10 cellular contexts compared by ENCODE assay signal in genomic region chr2:69831354-69831905, GRCh38. TPM values are rescaled to one million over a fixed set of nuclear protein-coding genes. Genes with fewer than 3 reads are reported as not detected.
A peak's percentile ranks its signal among the peaks of the same experiment; 100 is the strongest.
DNase-seq lines count a peak whose midpoint lies in the region; FAIRE-seq and TF ChIP-seq lines count a peak whose summit lies in the region.
"Had no signal": no experiment of that assay in that cellular context is flagged by ENCODE, and none has a peak within 500 bp of the region (broad histone marks: within the 10 kb centered on the region; RNA-seq: fewer than 3 reads in every experiment).

No MANE protein-coding gene starts in this region.

- peaks cover 7% of the 10 kb centered on the region for H3K4me1 ChIP-seq in endothelial cell of umbilical vein (ENCODE audit: control insufficient read depth, extremely low read depth, insufficient read depth, low read length)

- dilution Hi-C loops in endothelial cell of umbilical vein (cut with MboI; ENCODE audit: extremely low pct_ligation_motif_present, low sequenced_read_pairs): no loop called here

- H3K4me3 Mint-ChIP-seq in activated CD4-positive, alpha-beta memory T cell treated with anti-CD3 and anti-CD28 coated beads, Interleukin-2, amount 10 ng/mL, durations not matched to agents 7 days and 5 days: peak overlapping the region; percentile 40
- H3K4me3 Mint-ChIP-seq in activated CD4-positive, alpha-beta memory T cell treated with anti-CD3 and anti-CD28 coated beads for 36 hours: no peak overlapping the region

- POLR2A ChIA-PET in activated CD4-positive, alpha-beta memory T cell treated with anti-CD3 and anti-CD28 coated beads, Interleukin-2, amount 10 ng/mL, durations not matched to agents 7 days and 5 days (lab: Charles Lee): interaction anchor here (0.6 to 1.5 kb wide), 6 partner anchors 16 to 187 kb away, joined by 3 to 5 read pairs (median 3); no protein-coding TSS in a partner anchor
- POLR2A ChIA-PET in activated CD4-positive, alpha-beta memory T cell treated with anti-CD3 and anti-CD28 coated beads for 36 hours (lab: Charles Lee): no interaction called here
- POLR2A ChIA-PET in endothelial cell of umbilical vein (lab: Charles Lee): no interaction called here

- TF ChIP-seq CTCF in endothelial cell of umbilical vein (IDR thresholded peaks at IDR 0.05; ENCODE audit: extremely low read depth in 1 of 2, insufficient read depth in 1 of 2, low read depth in 1 of 2, low read length in 2 of 2): no peak

- FAIRE-seq in endothelial cell of umbilical vein (lab: Jason Lieb, UNC): no peak
- FAIRE-seq: TTC549 had no signal

- no peaks in the 10 kb centered on the region for H3K27me3 ChIP-seq in endothelial cell of umbilical vein (ENCODE audit: control insufficient read depth in 2 of 2, insufficient read depth in 2 of 2, low read length in 2 of 2)

- peaks cover 70% of the 10 kb centered on the region for H3K4me1 Mint-ChIP-seq in activated CD4-positive, alpha-beta memory T cell treated with anti-CD3 and anti-CD28 coated beads, Interleukin-2, amount 10 ng/mL, durations not matched to agents 7 days and 5 days
- peaks cover 58% of the 10 kb centered on the region for H3K4me1 Mint-ChIP-seq in activated CD4-positive, alpha-beta memory T cell treated with anti-CD3 and anti-CD28 coated beads for 36 hours (ENCODE audit: low read depth)

- peaks cover 32% of the 10 kb centered on the region for H3K79me2 ChIP-seq in endothelial cell of umbilical vein (ENCODE audit: control insufficient read depth, insufficient read depth, low read length)

- no peak overlapping the region for H3K27ac Mint-ChIP-seq in activated CD4-positive, alpha-beta memory T cell treated with anti-CD3 and anti-CD28 coated beads, Interleukin-2, amount 10 ng/mL, durations not matched to agents 7 days and 5 days
- H3K27ac Mint-ChIP-seq in activated CD4-positive, alpha-beta memory T cell treated with anti-CD3 and anti-CD28 coated beads for 36 hours: no peak overlapping the region

- no peak for TF ChIP-seq POLR2A in endothelial cell of umbilical vein (IDR thresholded peaks at IDR 0.05; ENCODE audit: low read depth, low read length)

- BruUV-seq in endothelial cell of umbilical vein (replicated peaks; lab: Mats Ljungman, UMichigan): no TSS peak

- no peaks in the 10 kb centered on the region for H3K9me3 Mint-ChIP-seq in activated CD4-positive, alpha-beta memory T cell treated with anti-CD3 and anti-CD28 coated beads, Interleukin-2, amount 10 ng/mL, durations not matched to agents 7 days and 5 days
- H3K9me3 Mint-ChIP-seq in activated CD4-positive, alpha-beta memory T cell treated with anti-CD3 and anti-CD28 coated beads for 36 hours: no peaks in the 10 kb centered on the region

- no peaks in the 10 kb centered on the region for H3K27me3 Mint-ChIP-seq in activated CD4-positive, alpha-beta memory T cell treated with anti-CD3 and anti-CD28 coated beads, Interleukin-2, amount 10 ng/mL, durations not matched to agents 7 days and 5 days
- H3K27me3 Mint-ChIP-seq in activated CD4-positive, alpha-beta memory T cell treated with anti-CD3 and anti-CD28 coated beads for 36 hours: no peaks in the 10 kb centered on the region

- CTCF ChIA-PET in activated CD4-positive, alpha-beta memory T cell treated with anti-CD3 and anti-CD28 coated beads, Interleukin-2, amount 10 ng/mL, durations not matched to agents 7 days and 5 days (lab: Charles Lee): interaction anchor here (0.7 kb wide), 1 partner anchor 354 kb away, joined by 3 read pairs; no protein-coding TSS in a partner anchor
- CTCF ChIA-PET in activated CD4-positive, alpha-beta memory T cell treated with anti-CD3 and anti-CD28 coated beads for 36 hours (lab: Charles Lee): interaction anchor here (0.6 to 1.8 kb wide), 2 partner anchors 13 to 18 kb away, joined by 3 to 6 read pairs; no protein-coding TSS in a partner anchor
- CTCF ChIA-PET in endothelial cell of umbilical vein (lab: Charles Lee): interaction anchor here (0.7 to 0.9 kb wide), 2 partner anchors 15 to 107 kb away, joined by 3 to 4 read pairs; no protein-coding TSS in a partner anchor

- DNase-seq in activated CD4-positive, alpha-beta memory T cell treated with anti-CD3 and anti-CD28 coated beads, Interleukin-2, amount 10 ng/mL, durations not matched to agents 7 days and 5 days: no peak
- no peak for DNase-seq in activated CD4-positive, alpha-beta memory T cell treated with anti-CD3 and anti-CD28 coated beads for 36 hours
- no peak for DNase-seq in SK-N-MC (ENCODE audit: low read depth, low spot score)
- no peak for DNase-seq in endothelial cell of umbilical vein (ENCODE audit: low read depth, low spot score)
- peak; percentile 61 for DNase-seq in renal cortical epithelial cell (ENCODE audit: low read depth)
- no peak for DNase-seq in HUDEP-2 (lab: John Stamatoyannopoulos, UW; ENCODE audit: unreplicated experiment in 76 of 76)
- no peak for DNase-seq in NCI-H146 treated with DMSO at 0.1 percent for 48 hours (lab: John Stamatoyannopoulos, UW; ENCODE audit: unreplicated experiment)
- DNase-seq in head of caudate nucleus: no peak
- DNase-seq: left ventricle myocardium inferior had no signal

- no peaks in the 10 kb centered on the region for H3K9me1 ChIP-seq in endothelial cell of umbilical vein (replicated peaks; ENCODE audit: control insufficient read depth, extremely low read depth, insufficient read depth, low read length)

- H3K9me3 ChIP-seq in SK-N-MC (ENCODE audit: low read depth, low read length): no peaks in the 10 kb centered on the region
- H3K9me3 ChIP-seq in endothelial cell of umbilical vein (replicated peaks; ENCODE audit: control insufficient read depth, insufficient read depth, low read length): no peaks in the 10 kb centered on the region
- H3K9me3 ChIP-seq: left ventricle myocardium inferior had no signal

- intact Hi-C loops in activated CD4-positive, alpha-beta memory T cell treated with anti-CD3 and anti-CD28 coated beads for 36 hours (cut with micrococcal nuclease): loop anchor here (2.0 to 5.0 kb wide), 2 partner anchors 63 to 1364 kb away; partner anchors contain the start of genes APLF and FBXO48
- intact Hi-C loops in endothelial cell of umbilical vein (cut with micrococcal nuclease) (no loop called here), head of caudate nucleus (cut with DNase I) (no loop called here)

- H4K20me1 ChIP-seq in endothelial cell of umbilical vein (replicated peaks; ENCODE audit: control insufficient read depth, extremely low read depth, insufficient read depth, low read length): no peaks in the 10 kb centered on the region

- peak overlapping the region; percentile 79 for H3K4me2 ChIP-seq in endothelial cell of umbilical vein (ENCODE audit: insufficient read depth, low read length)

- H3K9ac ChIP-seq in SK-N-MC (ENCODE audit: insufficient read length): no peak overlapping the region
- no peak overlapping the region for H3K9ac ChIP-seq in endothelial cell of umbilical vein (replicated peaks; ENCODE audit: extremely low read depth, insufficient read depth, low read length)

- H2AFZ ChIP-seq in endothelial cell of umbilical vein (ENCODE audit: low read depth, low read length): no peak overlapping the region

- H3K36me3 Mint-ChIP-seq in activated CD4-positive, alpha-beta memory T cell treated with anti-CD3 and anti-CD28 coated beads, Interleukin-2, amount 10 ng/mL, durations not matched to agents 7 days and 5 days (ENCODE audit: low read depth): peaks cover 36% of the 10 kb centered on the region
- H3K36me3 Mint-ChIP-seq in activated CD4-positive, alpha-beta memory T cell treated with anti-CD3 and anti-CD28 coated beads for 36 hours: peaks cover 19% of the 10 kb centered on the region

- no peak overlapping the region for H3K27ac ChIP-seq in SK-N-MC
- no peak overlapping the region for H3K27ac ChIP-seq in endothelial cell of umbilical vein (ENCODE audit: insufficient read depth, low read depth, low read length)
- H3K27ac ChIP-seq: left ventricle myocardium inferior had no signal

- H3K36me3 ChIP-seq in SK-N-MC (ENCODE audit: insufficient read depth, low read length) (no peaks in the 10 kb centered on the region; the same call in 1 of the 2 replicates), endothelial cell of umbilical vein (ENCODE audit: control insufficient read depth in 2 of 2, extremely low read depth in 1 of 2, insufficient read depth in 2 of 2, low read length in 2 of 2) (no peaks in the 10 kb centered on the region)
- H3K36me3 ChIP-seq: left ventricle myocardium inferior had no signal

- H3K4me3 ChIP-seq in SK-N-MC: peak overlapping the region; percentile 88; the same call in 1 of the 2 replicates
- no peak overlapping the region for H3K4me3 ChIP-seq in endothelial cell of umbilical vein (replicated peaks in 1 of 3; ENCODE audit: insufficient read depth in 1 of 3, low read depth in 1 of 3, low read length in 3 of 3)

TF ChIP-seq in endothelial cell of umbilical vein, 7 proteins besides CTCF, POLR2A, EP300 and RAD21:
- TF ChIP-seq EZH2 (IDR thresholded peaks at IDR 0.05; ENCODE audit: borderline replicate concordance, low read depth, low read length, severe bottlenecking): no peak
- no peak for TF ChIP-seq FOS (IDR thresholded peaks at IDR 0.05; ENCODE audit: borderline replicate concordance, insufficient read depth, low read length)
- TF ChIP-seq POLR2AphosphoS5 (IDR thresholded peaks at IDR 0.05; ENCODE audit: insufficient read depth, low read depth, low read length): no peak
- TF ChIP-seq, protein P1, sequence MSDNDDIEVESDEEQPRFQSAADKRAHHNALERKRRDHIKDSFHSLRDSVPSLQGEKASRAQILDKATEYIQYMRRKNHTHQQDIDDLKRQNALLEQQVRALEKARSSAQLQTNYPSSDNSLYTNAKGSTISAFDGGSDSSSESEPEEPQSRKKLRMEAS (IDR thresholded peaks at IDR 0.05; ENCODE audit: insufficient read depth, insufficient read length): no peak
- no peak for TF ChIP-seq GATA2 (IDR thresholded peaks at IDR 0.05; ENCODE audit: insufficient read depth, insufficient read length, low read depth, low read length)
- TF ChIP-seq MYC (IDR thresholded peaks at IDR 0.05; ENCODE audit: low read depth, low read length): no peak
- no peak for TF ChIP-seq JUN (IDR thresholded peaks at IDR 0.05; ENCODE audit: borderline replicate concordance, insufficient read depth, insufficient read length, low read depth)
TF ChIP-seq in endothelial cell of umbilical vein: peak in this region for 0.

RNA-seq across cellular contexts. Expression of gene GMCL1, which starts 2.0 kb away (rescaled TPM):
- total RNA-seq in activated CD4-positive, alpha-beta memory T cell treated with anti-CD3 and anti-CD28 coated beads, Interleukin-2, amount 10 ng/mL, durations not matched to agents 7 days and 5 days: 10 to 100 TPM; 30.1 to 34.8 TPM
- 10 to 100 TPM; 20.6 to 22.1 TPM for total RNA-seq in activated CD4-positive, alpha-beta memory T cell treated with anti-CD3 and anti-CD28 coated beads for 36 hours
- total RNA-seq in endothelial cell of umbilical vein (13.0 and 14.6 TPM in 2 replicates), renal cortical epithelial cell (4.9 and 22.7 TPM in 2 replicates)
- 3.8 and 4.2 TPM in 2 replicates for polyA plus RNA-seq in endothelial cell of umbilical vein
- polyA plus RNA-seq in endothelial cell of umbilical vein (2011; cell fraction: cytosol; rRNA removed): 4.7 and 4.8 TPM in 2 replicates
- 8.2 and 9.3 TPM in 2 replicates for polyA plus RNA-seq in endothelial cell of umbilical vein (2011; cell fraction: nucleus; rRNA removed)
- 7.1 and 8.6 TPM in 2 replicates for polyA plus RNA-seq in endothelial cell of umbilical vein (2012)
- polyA minus RNA-seq in endothelial cell of umbilical vein: 4.3 and 9.2 TPM in 2 replicates
- polyA minus RNA-seq in endothelial cell of umbilical vein (2011; cell fraction: cytosol; rRNA and poly(A)+ RNA removed): 7.6 TPM
- 6.5 and 7.9 TPM in 2 replicates for polyA minus RNA-seq in endothelial cell of umbilical vein (2011; cell fraction: nucleus; rRNA and poly(A)+ RNA removed)
